In the genomic region with DNA sequence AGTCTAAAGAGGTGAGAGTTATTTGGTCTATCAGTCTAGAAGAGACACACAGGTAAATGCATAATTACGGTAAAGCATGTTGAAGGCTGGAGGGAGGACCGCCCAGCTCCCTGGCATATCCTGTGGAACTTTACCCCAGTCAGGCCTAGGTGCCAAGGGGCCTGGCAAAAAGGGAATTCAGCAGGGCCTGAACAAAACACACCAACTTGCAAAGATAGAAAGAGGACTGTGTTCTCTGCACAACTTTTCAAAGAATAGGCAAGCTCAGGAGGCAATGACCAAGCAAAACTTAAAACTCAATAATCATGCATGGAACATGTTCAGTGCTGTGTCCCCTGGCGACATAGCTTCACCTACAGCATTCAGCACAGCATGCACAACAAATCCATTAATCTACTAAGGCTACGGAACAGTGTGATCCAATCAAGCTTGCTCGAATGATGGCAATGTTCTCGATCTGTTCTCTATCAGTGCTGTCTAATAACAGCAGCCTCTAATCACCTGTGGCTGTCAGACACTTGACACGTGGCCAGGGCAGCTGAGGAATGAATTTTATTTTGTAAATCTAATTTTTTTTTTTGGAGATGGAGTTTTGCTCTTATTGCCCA, we compare ENCODE assay signal across 1 cellular context.
TF ChIP-seq lines count a peak whose summit lies in the region.

No MANE protein-coding gene starts in this region.

TF ChIP-seq in HEK293, 187 proteins besides CTCF, POLR2A, EP300 and RAD21 (continued from another document):
- TF ChIP-seq ZNF518A (tag by site-specific recombination; conservative IDR thresholded peaks at IDR 0.05; ENCODE audit: low read depth), result no peak
